1 cellular context compared by ENCODE assay signal in the genomic region with DNA sequence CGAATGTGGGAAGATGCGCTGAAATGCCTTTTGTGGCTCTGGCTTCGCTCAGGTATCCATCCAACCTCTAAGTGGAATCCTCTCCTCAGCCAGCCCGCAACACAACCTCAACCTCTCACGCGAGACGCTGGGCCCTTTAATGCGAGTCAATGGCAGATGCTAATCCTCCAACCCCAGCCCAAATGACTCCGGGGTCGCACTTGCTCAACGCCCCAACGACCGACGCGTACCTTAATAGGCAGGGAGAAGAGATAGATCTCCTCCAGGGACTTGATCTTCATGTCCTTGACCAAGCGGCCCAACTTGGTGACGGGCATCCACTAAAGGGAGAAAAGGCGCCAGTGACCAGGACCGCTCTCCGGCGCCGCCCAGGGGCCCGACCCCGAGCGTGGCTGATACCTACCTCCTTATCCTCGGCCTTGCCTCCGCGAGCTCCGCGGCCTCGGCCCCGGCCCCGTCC.
TF ChIP-seq lines count a peak whose summit lies in the region.

No MANE protein-coding gene starts in this region.

TF ChIP-seq in H1, 55 proteins besides CTCF, POLR2A, EP300 and RAD21:
- peak in 1 of 2 experiments; percentile 73; a peak in 1 of 4 replicates for TF ChIP-seq HDAC2 (IDR thresholded peaks at IDR 0.05; ENCODE audit: borderline replicate concordance in 1 of 2, low read depth in 2 of 2, low read length in 2 of 2)
- peak in 1 of 2 experiments; percentile 7; a peak in 1 of 4 replicates for TF ChIP-seq SIN3A (conservative IDR thresholded peaks at IDR 0.05 in 1 of 2, IDR thresholded peaks at IDR 0.05 in 1 of 2; ENCODE audit: low read depth in 1 of 2, low read length in 2 of 2)
- TF ChIP-seq RFX5 (IDR thresholded peaks at IDR 0.05; ENCODE audit: borderline replicate concordance, low read depth, low read length): no peak
